In the genomic region with DNA sequence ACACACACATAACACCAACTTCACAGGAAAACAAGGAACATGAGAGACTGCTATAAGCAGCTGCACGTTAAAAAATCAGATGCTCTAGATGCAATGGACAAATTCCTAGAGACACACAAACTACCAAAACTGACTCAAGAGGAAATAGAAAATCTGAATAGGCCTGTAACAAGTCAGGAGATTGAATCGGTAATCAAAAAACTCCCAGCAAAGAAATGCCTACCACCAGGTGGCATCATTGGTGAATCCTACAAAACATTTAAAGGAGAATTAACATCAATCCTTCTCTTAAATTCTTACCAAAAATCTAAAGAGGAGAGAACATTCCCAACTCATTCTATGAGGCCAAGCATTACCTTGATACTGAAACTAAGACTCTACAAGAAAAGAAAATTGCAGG, we compare ENCODE assay signal across 8 cellular contexts. TPM values are rescaled to one million over a fixed set of nuclear protein-coding genes. Genes with fewer than 3 reads are reported as not detected.
DNase-seq lines count a peak whose midpoint lies in the region; ATAC-seq and TF ChIP-seq lines count a peak whose summit lies in the region.

No MANE protein-coding gene starts in this region.

- H3K27me3 ChIP-seq in DOHH2 (ENCODE audit: control insufficient read depth, low read length), result peaks cover 2% of the 10 kb centered on the region; the same call in 1 of the 2 replicates

- no peak overlapping the region for H3K27ac ChIP-seq in DOHH2 (ENCODE audit: low read depth, low read length)

- H3K9me3 ChIP-seq in DOHH2 (ENCODE audit: control insufficient read depth, insufficient read depth, low read length), result no peaks in the 10 kb centered on the region

- no peaks in the 10 kb centered on the region for H3K9me2 ChIP-seq in DOHH2 (replicated peaks; ENCODE audit: control insufficient read depth, low read length)

- DNase-seq in HT-29 (ENCODE audit: low spot score), result peak; percentile 80
- peak; percentile 53 for DNase-seq in SK-N-DZ (ENCODE audit: low spot score)
- DNase-seq in fibroblast of peridontal ligament (ENCODE audit: extremely low read depth), result peak; percentile 70
- DNase-seq in stromal cell of bone marrow (ENCODE audit: low read depth), result peak; percentile 29

- no peak overlapping the region for H3K4me3 ChIP-seq in DOHH2 (ENCODE audit: low read length)

- no peaks in the 10 kb centered on the region for H4K20me1 ChIP-seq in DOHH2 (ENCODE audit: control insufficient read depth, insufficient read depth, low read depth, low read length)

- no peak overlapping the region for H3K4me2 ChIP-seq in DOHH2 (ENCODE audit: low read length)

- no peaks in the 10 kb centered on the region for H3K4me1 ChIP-seq in DOHH2 (ENCODE audit: control insufficient read depth, low read length)

- H3K36me3 ChIP-seq in DOHH2 (ENCODE audit: control insufficient read depth, low read length), result no peaks in the 10 kb centered on the region

- no peaks in the 10 kb centered on the region for H3F3A ChIP-seq in DOHH2 (ENCODE audit: control insufficient read depth, insufficient read depth)

- ATAC-seq in GM21390 (IDR thresholded peaks at IDR 0.05; ENCODE audit: unreplicated experiment) (no peak), HG03139 (IDR thresholded peaks at IDR 0.05; ENCODE audit: unreplicated experiment) (no peak), HG02840 (IDR thresholded peaks at IDR 0.05; ENCODE audit: low FRiP score, unreplicated experiment) (no peak)

- H3K79me2 ChIP-seq in DOHH2 (ENCODE audit: control insufficient read depth, low read length), result no peaks in the 10 kb centered on the region

- peak; percentile 57 for TF ChIP-seq CTCF in DOHH2 (IDR thresholded peaks at IDR 0.05; ENCODE audit: low read depth, low read length, poor library complexity, severe bottlenecking)

RNA-seq across cellular contexts. Expression of a gene that starts 54.9 kb away (rescaled TPM):
- 6.9 and 11.0 TPM in 2 replicates for total RNA-seq in HT-29 (2014; rRNA removed; shearing (Covaris generic))
- 22.8 and 30.8 TPM in 2 replicates for polyA plus RNA-seq in SK-N-DZ (2014; cell fraction: cytosol; rRNA removed)
- 25.2 and 37.7 TPM in 2 replicates for polyA plus RNA-seq in SK-N-DZ (2014; cell fraction: nucleus; rRNA removed)

Comparison
In these comparisons a context has a peak if more than half of its experiments do, and no peak if none do; other contexts are left out.
1. DNase-seq: peak in every context shown above with its lines; median percentile 80 in HT-29; 70 in fibroblast of peridontal ligament; 53 in SK-N-DZ; 29 in stromal cell of bone marrow.